Comparison of ENCODE assay signal across 9 cellular contexts in the genomic region with DNA sequence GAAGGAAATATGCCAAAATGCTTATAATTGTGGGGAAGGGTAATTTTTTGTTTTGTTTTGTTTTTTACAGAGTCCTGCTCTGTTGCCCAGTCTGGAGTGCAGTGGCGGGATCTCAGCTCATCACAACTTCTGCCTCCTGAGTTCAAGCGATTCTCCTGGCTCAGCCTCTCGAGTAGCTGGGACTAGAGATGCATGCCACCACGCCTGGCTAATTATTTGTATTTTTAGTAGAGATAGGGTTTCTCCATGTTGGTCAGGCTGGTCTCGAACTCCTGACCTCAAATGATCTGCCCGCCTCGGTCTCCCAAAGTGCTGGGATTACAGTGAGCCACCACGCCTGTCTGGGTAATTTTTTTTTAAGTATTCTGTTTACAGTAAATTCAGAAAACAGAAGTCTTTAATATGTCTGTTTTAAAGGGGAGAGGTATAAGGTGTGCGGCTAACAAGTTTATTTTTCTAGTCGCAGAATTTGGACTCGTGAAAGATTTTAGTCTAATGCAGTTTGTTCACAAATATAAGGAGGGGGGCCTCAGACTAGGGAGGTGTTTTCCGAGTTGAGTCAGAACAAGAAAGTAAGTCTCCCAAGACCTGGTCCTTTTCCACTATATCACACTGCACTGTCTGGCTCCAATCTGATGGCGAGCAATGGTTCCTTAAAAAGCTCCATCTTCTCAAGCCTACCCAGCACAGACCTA. TPM values are rescaled to one million over a fixed set of nuclear protein-coding genes. Genes with fewer than 3 reads are reported as not detected.
DNase-seq lines count a peak whose midpoint lies in the region; ATAC-seq and TF ChIP-seq lines count a peak whose summit lies in the region.
"Had no signal": no experiment of that assay in that cellular context is flagged by ENCODE, and none has a peak within 500 bp of the region (broad histone marks: within the 10 kb centered on the region; RNA-seq: fewer than 3 reads in every experiment).

No MANE protein-coding gene starts in this region.

- H3K27ac ChIP-seq in right atrium auricular region (peak overlapping the region; percentile 78 to 88), upper lobe of right lung (peak overlapping the region; percentile 78)

- H3K36me3 Mint-ChIP-seq in activated B cell treated with CpG ODN at 0.5 μM for 24 hours (ENCODE audit: low read depth), result peaks cover 6% of the 10 kb centered on the region

- CTCF ChIA-PET in activated B cell treated with CpG ODN at 0.5 μM for 24 hours (lab: Charles Lee), result interaction anchor here (0.6 to 0.9 kb wide), 2 partner anchors 32 to 79 kb away, joined by 4 read pairs; no protein-coding TSS in a partner anchor

- no peaks in the 10 kb centered on the region for H3K27me3 ChIP-seq in right atrium auricular region
- H3K27me3 ChIP-seq in upper lobe of right lung, result no peaks in the 10 kb centered on the region

- peak overlapping the region; percentile 91 for H3K27ac Mint-ChIP-seq in activated B cell treated with CpG ODN at 0.5 μM for 24 hours

- no peak for DNase-seq in right atrium auricular region (ENCODE audit: low spot score)
- no peak for DNase-seq in left ventricle myocardium superior
- DNase-seq in activated B cell treated with CpG ODN at 0.5 μM for 24 hours, result no peak
- DNase-seq in kidney tubule cell (ENCODE audit: low spot score), result peak; percentile 62
- DNase-seq in upper lobe of right lung, result no peak
- DNase-seq in amygdala (lab: John Stamatoyannopoulos, UW), result no peak
- DNase-seq in G401 (ENCODE audit: low spot score), result no peak
- DNase-seq in activated gamma-delta T cell (lab: John Stamatoyannopoulos, UW), result no peak
- DNase-seq: GF-D8 had no signal

- H3K9me3 ChIP-seq in right atrium auricular region (no peaks in the 10 kb centered on the region), upper lobe of right lung (no peaks in the 10 kb centered on the region)

- H3K36me3 ChIP-seq in right atrium auricular region (no peaks in the 10 kb centered on the region), upper lobe of right lung (no peaks in the 10 kb centered on the region)

- TF ChIP-seq CTCF in right atrium auricular region (IDR thresholded peaks at IDR 0.05) (no peak), activated B cell treated with CpG ODN at 0.5 μM for 24 hours (IDR thresholded peaks at IDR 0.05) (no peak), upper lobe of right lung (IDR thresholded peaks at IDR 0.05) (no peak)

- H3K9me3 Mint-ChIP-seq in activated B cell treated with CpG ODN at 0.5 μM for 24 hours, result no peaks in the 10 kb centered on the region

- H3K4me3 Mint-ChIP-seq in activated B cell treated with CpG ODN at 0.5 μM for 24 hours, result peak overlapping the region; percentile 94

- POLR2A ChIA-PET in activated B cell treated with CpG ODN at 0.5 μM for 24 hours (lab: Charles Lee), result interaction anchor here (0.6 to 4.9 kb wide), 8 partner anchors 9 to 174 kb away, joined by 3 to 126 read pairs (median 5); partner anchors contain the start of genes CASP3 and PRIMPOL

- ATAC-seq in left ventricle myocardium superior, result no peak
- peak; percentile 4 for ATAC-seq in activated B cell treated with CpG ODN at 0.5 μM for 24 hours (ENCODE audit: low read depth)
- ATAC-seq in upper lobe of right lung, result no peak

- peaks cover 0 to 56% of the 10 kb centered on the region in 2 donors for H3K4me1 ChIP-seq in right atrium auricular region
- peaks cover 38% of the 10 kb centered on the region for H3K4me1 ChIP-seq in upper lobe of right lung

- intact Hi-C loops in left ventricle myocardium superior (cut with micrococcal nuclease), result no loop called here
- intact Hi-C loops in activated B cell treated with CpG ODN at 0.5 μM for 24 hours (cut with micrococcal nuclease), result loop anchor here (1.0 to 10.0 kb wide), 11 partner anchors 19 to 1379 kb away; partner anchors contain the start of genes CASP3, CDKN2AIP, CFAP97 and ING2
- intact Hi-C loops in upper lobe of right lung (cut with DNase I), result no loop called here

- in situ Hi-C loops in G401 (cut with HindIII; ENCODE audit: low sequenced_read_pairs), result no loop called here

- H3K27me3 Mint-ChIP-seq in activated B cell treated with CpG ODN at 0.5 μM for 24 hours, result no peaks in the 10 kb centered on the region

- H3K4me1 Mint-ChIP-seq in activated B cell treated with CpG ODN at 0.5 μM for 24 hours, result peaks cover 56% of the 10 kb centered on the region

- H3K4me3 ChIP-seq in right atrium auricular region, result peak overlapping the region; percentile 72 to 74
- peak overlapping the region; percentile 76 for H3K4me3 ChIP-seq in upper lobe of right lung

RNA-seq across cellular contexts. Expression of gene ACSL1, which starts 1.5 kb away (rescaled TPM):
- total RNA-seq in right atrium auricular region, result 100 to 1,000 TPM; 144 to 156 TPM
- total RNA-seq in left ventricle myocardium superior, result 477 TPM
- total RNA-seq in activated B cell treated with CpG ODN at 0.5 μM for 24 hours, result 46.3 and 47.0 TPM in 2 replicates
- total RNA-seq in upper lobe of right lung, result 287 TPM
- 3.8 and 5.3 TPM in 2 replicates for total RNA-seq in G401 (2014; rRNA removed; shearing (Covaris generic))
